19 cellular contexts compared by ENCODE assay signal in the genomic region with DNA sequence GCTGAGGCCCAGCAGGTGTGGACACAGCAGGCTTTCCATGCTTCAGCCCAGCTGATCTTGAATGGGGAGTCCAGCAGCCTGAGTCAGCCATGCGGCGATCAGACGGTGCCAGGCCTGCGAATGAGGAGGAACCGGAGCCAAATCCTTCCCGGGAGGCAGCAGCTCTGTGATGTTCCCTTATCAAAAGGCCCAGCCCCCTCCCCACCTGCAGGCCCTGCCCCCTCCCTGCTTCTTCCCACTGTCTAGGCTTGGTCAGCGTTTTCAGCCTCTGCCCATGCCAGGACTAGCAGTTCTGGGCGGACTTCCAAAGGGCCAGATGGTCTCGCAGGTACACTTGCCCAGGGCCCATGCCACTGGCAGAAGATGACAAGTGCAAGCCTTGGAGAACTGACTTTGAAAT.
DNase-seq lines count a peak whose midpoint lies in the region; ATAC-seq and TF ChIP-seq lines count a peak whose summit lies in the region.
"Had no signal": no experiment of that assay in that cellular context is flagged by ENCODE, and none has a peak within 500 bp of the region (broad histone marks: within the 10 kb centered on the region; RNA-seq: fewer than 3 reads in every experiment).

No MANE protein-coding gene starts in this region.

- peak; percentile 8 for DNase-seq in NCI-H2029 treated with DMSO at 0.1 percent for 48 hours (lab: John Stamatoyannopoulos, UW)
- no peak for DNase-seq in NCI-H2029 (lab: John Stamatoyannopoulos, UW)
- peak; percentile 2 for DNase-seq in NCI-H146 treated with DMSO at 0.1 percent for 48 hours (lab: John Stamatoyannopoulos, UW; ENCODE audit: unreplicated experiment)
- DNase-seq in astrocyte of the hippocampus (ENCODE audit: low read depth, low spot score): peak; percentile 24
- DNase-seq in upper lobe of right lung: no peak
- DNase-seq in HEK293T (ENCODE audit: extremely low spot score): no peak
- DNase-seq in A673 (ENCODE audit: low spot score): no peak
- DNase-seq: DMS153, EL, H7, NCI-H1694, NCI-H2171, NCI-H748 treated with DMSO at 0.1 percent for 48 hours, PC-3 had no signal

- H3K27ac ChIP-seq in upper lobe of right lung (no peak overlapping the region), A673 (ENCODE audit: low read depth, low read length, poor library complexity, severe bottlenecking) (no peak overlapping the region)
- H3K27ac ChIP-seq: 22Rv1, HL-60, KMS-11, RWPE1 had no signal

- POLR2A ChIA-PET in HEK293T (lab: Yijun Ruan, JAX) (no interaction called here), A673 (lab: Charles Lee; ENCODE audit: low non-redundant PET) (no interaction called here)

- CTCF ChIA-PET in HEK293T (lab: Yijun Ruan, JAX) (no interaction called here), A673 (lab: Charles Lee) (no interaction called here)

- no peaks in the 10 kb centered on the region for H3K4me1 ChIP-seq in upper lobe of right lung
- H3K4me1 ChIP-seq in A673 (ENCODE audit: insufficient read depth, low read length, poor library complexity, severe bottlenecking): no peaks in the 10 kb centered on the region

- ATAC-seq in upper lobe of right lung (peak; percentile 5), HG03196 (IDR thresholded peaks at IDR 0.05; ENCODE audit: unreplicated experiment) (no peak)
- ATAC-seq: PC-3 had no signal

- BruUV-seq in A673 (replicated peaks; lab: Mats Ljungman, UMichigan): no TSS peak

- H3K9me3 ChIP-seq in upper lobe of right lung (no peaks in the 10 kb centered on the region), A673 (ENCODE audit: low read depth, low read length, poor library complexity, severe bottlenecking) (no peaks in the 10 kb centered on the region)

- TF ChIP-seq CTCF in upper lobe of right lung (IDR thresholded peaks at IDR 0.05): no peak
- TF ChIP-seq CTCF in A673 (conservative IDR thresholded peaks at IDR 0.05; ENCODE audit: low read depth, low read length): no peak

- H3K27me3 ChIP-seq in upper lobe of right lung: no peaks in the 10 kb centered on the region
- H3K27me3 ChIP-seq in A673 (replicated peaks; ENCODE audit: insufficient read depth, low read depth, low read length, poor library complexity): no peaks in the 10 kb centered on the region

- no peaks in the 10 kb centered on the region for H3K36me3 ChIP-seq in upper lobe of right lung
- no peaks in the 10 kb centered on the region for H3K36me3 ChIP-seq in A673 (ENCODE audit: insufficient read depth, low read length, poor library complexity, severe bottlenecking)

- intact Hi-C loops in upper lobe of right lung (cut with DNase I) (no loop called here), A673 (cut with micrococcal nuclease; ENCODE audit: unreplicated experiment) (no loop called here)

- H3K4me3 ChIP-seq in upper lobe of right lung (no peak overlapping the region), A673 (ENCODE audit: low read depth, low read length, poor library complexity, severe bottlenecking) (no peak overlapping the region)

TF ChIP-seq in HEK293T, 16 proteins besides CTCF, POLR2A, EP300 and RAD21:
- TF ChIP-seq L3MBTL2 (conservative IDR thresholded peaks at IDR 0.05) (no peak), BHLHE40 (IDR thresholded peaks at IDR 0.05; ENCODE audit: borderline replicate concordance) (no peak), SUZ12 (IDR thresholded peaks at IDR 0.05) (no peak), ZNF384 (IDR thresholded peaks at IDR 0.05) (no peak), ARNT (IDR thresholded peaks at IDR 0.05) (no peak), NFRKB (IDR thresholded peaks at IDR 0.05) (no peak)

Comparison
In these comparisons a context has a peak if more than half of its experiments do, and no peak if none do; other contexts are left out.
1. DNase-seq: peak in NCI-H2029 treated with DMSO at 0.1 percent for 48 hours (single experiment), NCI-H146 treated with DMSO at 0.1 percent for 48 hours (single experiment) and astrocyte of the hippocampus (single experiment); none in NCI-H2029 (single experiment), upper lobe of right lung (single experiment), HEK293T (single experiment) and A673 (single experiment).